ENCODE assay signal across 38 cellular contexts in genomic region chr11:77750757-77751156, GRCh38.
"Had no signal": no experiment of that assay in that cellular context is flagged by ENCODE, and none has a peak within 500 bp of the region (broad histone marks: within the 10 kb centered on the region; RNA-seq: fewer than 3 reads in every experiment).

No MANE protein-coding gene starts in this region.

- H3K4me1 Mint-ChIP-seq: activated CD4-positive, alpha-beta memory T cell treated with anti-CD3 and anti-CD28 coated beads, Interleukin-2, amount 10 ng/mL, durations not matched to agents 7 days and 5 days; activated CD4-positive, alpha-beta T cell treated with anti-CD3 and anti-CD28 coated beads, Interleukin-2, amount 10 ng/mL, durations not matched to agents 7 days and 5 days; activated CD8-positive, alpha-beta memory T cell treated with anti-CD3 and anti-CD28 coated beads, Interleukin-2, amount 10 ng/mL, durations not matched to agents 7 days and 5 days; activated naive CD4-positive, alpha-beta T cell treated with anti-CD3 and anti-CD28 coated beads, Interleukin-2, amount 10 ng/mL, durations not matched to agents 7 days and 5 days had no signal

- H3K27me3 Mint-ChIP-seq: activated CD4-positive, alpha-beta memory T cell treated with anti-CD3 and anti-CD28 coated beads, Interleukin-2, amount 10 ng/mL, durations not matched to agents 7 days and 5 days; activated CD4-positive, alpha-beta T cell treated with anti-CD3 and anti-CD28 coated beads for 36 hours; activated CD4-positive, alpha-beta T cell treated with anti-CD3 and anti-CD28 coated beads, Interleukin-2, amount 10 ng/mL, durations not matched to agents 7 days and 5 days; activated CD8-positive, alpha-beta memory T cell treated with anti-CD3 and anti-CD28 coated beads, Interleukin-2, amount 10 ng/mL, durations not matched to agents 7 days and 5 days; activated naive CD4-positive, alpha-beta T cell treated with anti-CD3 and anti-CD28 coated beads, Interleukin-2, amount 10 ng/mL, durations not matched to agents 7 days and 5 days; activated naive CD4-positive, alpha-beta T cell treated with anti-CD3 and anti-CD28 coated beads, Interleukin-2, amount 50 U/mL, for 24 hours; activated naive CD8-positive, alpha-beta T cell; activated naive CD8-positive, alpha-beta T cell treated with anti-CD3 and anti-CD28 coated beads, Interleukin-2, amount 10 ng/mL, durations not matched to agents 7 days and 5 days; activated naive CD8-positive, alpha-beta T cell treated with anti-CD3 and anti-CD28 coated beads, Interleukin-2, amount 50 U/mL, for 24 hours; activated T-cell treated with anti-CD3 and anti-CD28 coated beads, Interleukin-2, amount 50 U/mL, for 24 hours; brain; central memory CD8-positive, alpha-beta T cell had no signal

- ATAC-seq: activated CD4-positive, alpha-beta T cell treated with anti-CD3 and anti-CD28 coated beads for 36 hours; activated CD4-positive, CD25-positive, alpha-beta regulatory T cell treated with anti-CD3 and anti-CD28 coated beads, Interleukin-2, amount 50 U/mL, for 24 hours; activated CD8-positive, alpha-beta memory T cell treated with anti-CD3 and anti-CD28 coated beads, Interleukin-2, amount 10 ng/mL, durations not matched to agents 7 days and 5 days; activated CD8-positive, alpha-beta T cell treated with anti-CD3 and anti-CD28 coated beads, Interleukin-2, amount 10 ng/mL, durations not matched to agents 7 days and 5 days; activated naive CD8-positive, alpha-beta T cell treated with anti-CD3 and anti-CD28 coated beads, Interleukin-2, amount 50 U/mL, for 24 hours had no signal

- H3K27ac ChIP-seq: ascending aorta, cardiac muscle cell, VCaP had no signal

- H3K9me3 Mint-ChIP-seq: activated CD4-positive, alpha-beta T cell treated with anti-CD3 and anti-CD28 coated beads, Interleukin-2, amount 10 ng/mL, durations not matched to agents 7 days and 5 days; activated naive CD4-positive, alpha-beta T cell treated with anti-CD3 and anti-CD28 coated beads, Interleukin-2, amount 10 ng/mL, durations not matched to agents 7 days and 5 days; activated naive CD4-positive, alpha-beta T cell treated with anti-CD3 and anti-CD28 coated beads, Interleukin-2, amount 50 U/mL, for 24 hours; activated naive CD8-positive, alpha-beta T cell treated with anti-CD3 and anti-CD28 coated beads, Interleukin-2, amount 50 U/mL, for 24 hours; activated T-cell treated with anti-CD3 and anti-CD28 coated beads, Interleukin-2, amount 50 U/mL, for 24 hours; activated T-helper 2 cell treated with anti-CD3 and anti-CD28 coated beads, Interferon-gamma antibody, Interleukin-2, Interleukin-4, amounts not matched to agents 10 μg/mL and 5 μg/mL and 100 μg/mL, durations not matched to agents 14 hours and 24 hours and 36 hours; central memory CD8-positive, alpha-beta T cell; T-helper 1 cell treated with Interleukin-12 subunit alpha and Interleukin-12 subunit beta and Interleukin-4 antibody, amounts not matched to agents 30 μg/mL and 1 μg/mL, for 36 hours; T-helper 2 cell treated with Interferon-gamma antibody and Interleukin-4, amounts not matched to agents 5 μg/mL and 100 μg/mL, for 36 hours had no signal

- H3K27ac Mint-ChIP-seq: activated CD4-positive, alpha-beta memory T cell treated with anti-CD3 and anti-CD28 coated beads, Interleukin-2, amount 10 ng/mL, durations not matched to agents 7 days and 5 days; activated CD4-positive, alpha-beta T cell treated with anti-CD3 and anti-CD28 coated beads for 36 hours; activated CD4-positive, alpha-beta T cell treated with anti-CD3 and anti-CD28 coated beads, Interleukin-2, amount 10 ng/mL, durations not matched to agents 7 days and 5 days; activated CD8-positive, alpha-beta memory T cell treated with anti-CD3 and anti-CD28 coated beads, Interleukin-2, amount 10 ng/mL, durations not matched to agents 7 days and 5 days; activated CD8-positive, alpha-beta T cell treated with anti-CD3 and anti-CD28 coated beads, Interleukin-2, amount 10 ng/mL, durations not matched to agents 7 days and 5 days; activated naive CD4-positive, alpha-beta T cell treated with anti-CD3 and anti-CD28 coated beads, Interleukin-2, amount 10 ng/mL, durations not matched to agents 7 days and 5 days; activated naive CD4-positive, alpha-beta T cell treated with anti-CD3 and anti-CD28 coated beads, Interleukin-2, amount 50 U/mL, for 24 hours; activated naive CD8-positive, alpha-beta T cell; activated naive CD8-positive, alpha-beta T cell treated with anti-CD3 and anti-CD28 coated beads, Interleukin-2, amount 10 ng/mL, durations not matched to agents 7 days and 5 days; activated naive CD8-positive, alpha-beta T cell treated with anti-CD3 and anti-CD28 coated beads, Interleukin-2, amount 50 U/mL, for 24 hours; activated T-cell treated with anti-CD3 and anti-CD28 coated beads, Interleukin-2, amount 50 U/mL, for 24 hours; activated T-helper 2 cell treated with anti-CD3 and anti-CD28 coated beads, Interferon-gamma antibody, Interleukin-2, Interleukin-4, amounts not matched to agents 10 μg/mL and 5 μg/mL and 100 μg/mL, durations not matched to agents 14 hours and 24 hours and 36 hours; brain; T-helper 1 cell treated with Interleukin-12 subunit alpha and Interleukin-12 subunit beta and Interleukin-4 antibody, amounts not matched to agents 30 μg/mL and 1 μg/mL, for 36 hours; T-helper 2 cell treated with Interferon-gamma antibody and Interleukin-4, amounts not matched to agents 5 μg/mL and 100 μg/mL, for 36 hours had no signal

- DNase-seq: activated CD4-positive, alpha-beta memory T cell treated with anti-CD3 and anti-CD28 coated beads, Interleukin-2, amount 10 ng/mL, durations not matched to agents 7 days and 5 days; activated CD4-positive, alpha-beta T cell treated with anti-CD3 and anti-CD28 coated beads for 1 hour; activated CD4-positive, alpha-beta T cell treated with anti-CD3 and anti-CD28 coated beads for 36 hours; activated CD4-positive, alpha-beta T cell treated with anti-CD3 and anti-CD28 coated beads for 48 hours; activated CD4-positive, alpha-beta T cell treated with anti-CD3 and anti-CD28 coated beads, Interleukin-2, amount 10 ng/mL, durations not matched to agents 7 days and 5 days; activated CD4-positive, alpha-beta T cell treated with anti-CD3 and anti-CD28 coated beads, Interleukin-2, amount 50 U/mL, for 48 hours; activated CD4-positive, CD25-positive, alpha-beta regulatory T cell; activated CD8-positive, alpha-beta memory T cell treated with anti-CD3 and anti-CD28 coated beads for 24 hours; activated CD8-positive, alpha-beta memory T cell treated with anti-CD3 and anti-CD28 coated beads, Interleukin-2, amount 10 ng/mL, durations not matched to agents 7 days and 5 days; activated CD8-positive, alpha-beta memory T cell treated with anti-CD3 and anti-CD28 coated beads, Interleukin-2, amount 50 U/mL, for 48 hours; activated CD8-positive, alpha-beta T cell treated with anti-CD3 and anti-CD28 coated beads, Interleukin-2, amount 10 ng/mL, durations not matched to agents 7 days and 5 days; activated effector memory CD4-positive, alpha-beta T cell treated with Interleukin-2 at 50 U/mL for 16 hours; activated gamma-delta T cell; activated naive CD4-positive, alpha-beta T cell treated with anti-CD3 and anti-CD28 coated beads, Interleukin-2, amount 10 ng/mL, durations not matched to agents 7 days and 5 days; activated naive CD4-positive, alpha-beta T cell treated with Interleukin-2 at 50 U/mL for 16 hours; activated naive CD8-positive, alpha-beta T cell treated with anti-CD3 and anti-CD28 coated beads, Interleukin-2, amount 10 ng/mL, durations not matched to agents 7 days and 5 days; activated naive CD8-positive, alpha-beta T cell treated with anti-CD3 and anti-CD28 coated beads, Interleukin-2, amount 50 U/mL, for 24 hours; activated T-cell treated with anti-CD3 and anti-CD28 coated beads, Interleukin-2, amount 50 U/mL, for 24 hours; activated T-cell treated with anti-CD3 and anti-CD28 coated beads, Interleukin-2, amount 50 U/mL, for 48 hours; amygdala; anterior cingulate cortex; caudate nucleus; cerebellar nuclear complex; T-helper 2 cell; T-helper 9 cell had no signal

- H3K4me3 ChIP-seq: ascending aorta, cardiac muscle cell had no signal

- H3K4me3 Mint-ChIP-seq: activated CD4-positive, alpha-beta memory T cell treated with anti-CD3 and anti-CD28 coated beads, Interleukin-2, amount 10 ng/mL, durations not matched to agents 7 days and 5 days; activated CD4-positive, alpha-beta T cell treated with anti-CD3 and anti-CD28 coated beads for 36 hours; activated CD4-positive, alpha-beta T cell treated with anti-CD3 and anti-CD28 coated beads, Interleukin-2, amount 10 ng/mL, durations not matched to agents 7 days and 5 days; activated CD8-positive, alpha-beta memory T cell treated with anti-CD3 and anti-CD28 coated beads, Interleukin-2, amount 10 ng/mL, durations not matched to agents 7 days and 5 days; activated CD8-positive, alpha-beta T cell treated with anti-CD3 and anti-CD28 coated beads, Interleukin-2, amount 10 ng/mL, durations not matched to agents 7 days and 5 days; activated naive CD4-positive, alpha-beta T cell treated with anti-CD3 and anti-CD28 coated beads, Interleukin-2, amount 10 ng/mL, durations not matched to agents 7 days and 5 days; activated naive CD4-positive, alpha-beta T cell treated with anti-CD3 and anti-CD28 coated beads, Interleukin-2, amount 50 U/mL, for 24 hours; activated naive CD8-positive, alpha-beta T cell; activated naive CD8-positive, alpha-beta T cell treated with anti-CD3 and anti-CD28 coated beads, Interleukin-2, amount 10 ng/mL, durations not matched to agents 7 days and 5 days; activated naive CD8-positive, alpha-beta T cell treated with anti-CD3 and anti-CD28 coated beads, Interleukin-2, amount 50 U/mL, for 24 hours; activated T-cell treated with anti-CD3 and anti-CD28 coated beads, Interleukin-2, amount 50 U/mL, for 24 hours; brain; central memory CD8-positive, alpha-beta T cell; T-helper 1 cell treated with Interleukin-12 subunit alpha and Interleukin-12 subunit beta and Interleukin-4 antibody, amounts not matched to agents 30 μg/mL and 1 μg/mL, for 36 hours; T-helper 2 cell treated with Interferon-gamma antibody and Interleukin-4, amounts not matched to agents 5 μg/mL and 100 μg/mL, for 36 hours had no signal

- H3K9me3 ChIP-seq: ascending aorta had no signal

- FAIRE-seq: bronchial epithelial cell, TTC549 had no signal

- H3K27me3 ChIP-seq: ascending aorta, cardiac muscle cell had no signal
